12 cellular contexts compared by ENCODE assay signal in genomic region chr11:125170406-125171031, GRCh38. TPM values are rescaled to one million over a fixed set of nuclear protein-coding genes. Genes with fewer than 3 reads are reported as not detected.
DNase-seq lines count a peak whose midpoint lies in the region; ATAC-seq and TF ChIP-seq lines count a peak whose summit lies in the region.
"Had no signal": no experiment of that assay in that cellular context is flagged by ENCODE, and none has a peak within 500 bp of the region (broad histone marks: within the 10 kb centered on the region; RNA-seq: fewer than 3 reads in every experiment).

No MANE protein-coding gene starts in this region.

- H3K27ac Mint-ChIP-seq in nephron: peak overlapping the region; percentile 99

- 53 to 63% methylated on average over 7 to 13 of the region's 13 CpGs for WGBS in upper lobe of left lung, 2 donors

- peaks cover 11 to 14% (median 12%) of the 10 kb centered on the region in 4 donors for H3K4me1 ChIP-seq in upper lobe of left lung

- H3K4me3 ChIP-seq in WERI-Rb-1 (ENCODE audit: low read depth, low read length): peak overlapping the region; percentile 8; the same call in 1 of the 2 replicates
- peak overlapping the region; percentile 58 for H3K4me3 ChIP-seq in fibroblast of the aortic adventitia (ENCODE audit: low read depth, low read length)
- no peak overlapping the region for H3K4me3 ChIP-seq in upper lobe of left lung

- DNase-seq in WERI-Rb-1 (peak; percentile 45), fibroblast of the aortic adventitia (ENCODE audit: low read depth) (peak; percentile 97), upper lobe of left lung (peak in 1 of 2 donors; percentile 14), RPMI8226 (no peak), SW 1271 (lab: John Stamatoyannopoulos, UW) (no peak)
- no peak for DNase-seq in central memory CD4-positive, alpha-beta T cell
- DNase-seq: activated T-cell treated with anti-CD3 and anti-CD28 coated beads, Interleukin-2, amount 50 U/mL, for 48 hours; midbrain had no signal

- no peak for TF ChIP-seq POLR2A in upper lobe of left lung (IDR thresholded peaks at IDR 0.05)

- H3K9me3 Mint-ChIP-seq in nephron: no peaks in the 10 kb centered on the region
- H3K9me3 Mint-ChIP-seq: IgD-negative memory B cell had no signal

- no peak for TF ChIP-seq CTCF in WERI-Rb-1 (IDR thresholded peaks at IDR 0.05; ENCODE audit: low read depth, low read length)
- no peak for TF ChIP-seq CTCF in fibroblast of the aortic adventitia (IDR thresholded peaks at IDR 0.05; ENCODE audit: insufficient read depth, low read length)
- no peak for TF ChIP-seq CTCF in nephron (IDR thresholded peaks at IDR 0.05; ENCODE audit: unreplicated experiment in 3 of 3)
- no peak for TF ChIP-seq CTCF in upper lobe of left lung (IDR thresholded peaks at IDR 0.05)

- H3K36me3 ChIP-seq in WERI-Rb-1 (no peaks in the 10 kb centered on the region), upper lobe of left lung (no peaks in the 10 kb centered on the region)

- peaks cover 4% of the 10 kb centered on the region for H3K36me3 Mint-ChIP-seq in nephron (ENCODE audit: low read depth)
- H3K36me3 Mint-ChIP-seq: IgD-negative memory B cell had no signal

- H3K27ac ChIP-seq in WERI-Rb-1 (peak overlapping the region; percentile 69), upper lobe of left lung (peak overlapping the region; percentile 48 to 88 (median 62))

- ATAC-seq in upper lobe of left lung (ENCODE audit: low FRiP score in 2 of 2): peak in 1 of 2 donors; percentile 57
- ATAC-seq in HG02973 (IDR thresholded peaks at IDR 0.05; ENCODE audit: unreplicated experiment): no peak

- H3K9me3 ChIP-seq in WERI-Rb-1 (ENCODE audit: severe bottlenecking) (no peaks in the 10 kb centered on the region), upper lobe of left lung (no peaks in the 10 kb centered on the region)

- H3K4me3 Mint-ChIP-seq in nephron: peak overlapping the region; percentile 77 to 97 (median 79)
- H3K4me3 Mint-ChIP-seq: IgD-negative memory B cell had no signal

- H3K27me3 ChIP-seq in WERI-Rb-1 (ENCODE audit: insufficient read depth, low read depth, severe bottlenecking) (no peaks in the 10 kb centered on the region), upper lobe of left lung (peaks cover 0 to 18% (median 12%) of the 10 kb centered on the region in 4 donors)

- H3K4me1 Mint-ChIP-seq in nephron: peaks cover 80% of the 10 kb centered on the region

- peaks cover 3% of the 10 kb centered on the region for H3K27me3 Mint-ChIP-seq in nephron (ENCODE audit: low read depth)

- no peak for TF ChIP-seq EP300 in upper lobe of left lung (IDR thresholded peaks at IDR 0.05)

RNA-seq across cellular contexts. Expression of gene PKNOX2, which starts 6.0 kb away (rescaled TPM):
- 2.0 and 8.6 TPM in 2 replicates for total RNA-seq in fibroblast of the aortic adventitia (ENCODE audit: low replicate concordance)
- 10 to 100 TPM in 2 of 6 donors, 1 to 10 TPM in 4; 2.9 to 15.5 (median 8.4) TPM for total RNA-seq in upper lobe of left lung
- total RNA-seq: T-helper 1 cell treated with Interleukin-12 subunit alpha and Interleukin-12 subunit beta and Interleukin-4 antibody, amounts not matched to agents 30 ng/mL and 1 ng/mL, for 36 hours had no signal

RNA-seq across cellular contexts. Expression of gene TMEM218, which starts 59.1 kb away (rescaled TPM):
- total RNA-seq in fibroblast of the aortic adventitia (ENCODE audit: low replicate concordance): 9.2 and 35.1 TPM in 2 replicates
- total RNA-seq in upper lobe of left lung: 10 to 100 TPM; 11.1 to 25.1 (median 17.3) TPM

Comparison
In these comparisons a context has a peak if more than half of its experiments do, and no peak if none do; other contexts are left out.
1. DNase-seq: peak in WERI-Rb-1 (single experiment) and fibroblast of the aortic adventitia (single experiment); none in RPMI8226 (single experiment), SW 1271 (0 of 2) and central memory CD4-positive, alpha-beta T cell (single experiment).
2. H3K4me3 ChIP-seq: peak in WERI-Rb-1 (single experiment) and fibroblast of the aortic adventitia (single experiment); none in upper lobe of left lung (0 of 4).